Comparison of ENCODE assay signal across 7 cellular contexts in genomic region chr5:132473019-132473531, GRCh38. TPM values are rescaled to one million over a fixed set of nuclear protein-coding genes. Genes with fewer than 3 reads are reported as not detected.
DNase-seq lines count a peak whose midpoint lies in the region; ATAC-seq and TF ChIP-seq lines count a peak whose summit lies in the region.

No MANE protein-coding gene starts in this region.

- peaks cover 6% of the 10 kb centered on the region for H3K9me3 ChIP-seq in Caco-2

- H3K27me3 Mint-ChIP-seq in HFFc6 (ENCODE audit: insufficient read depth) (peaks cover 3% of the 10 kb centered on the region), Caco-2 (ENCODE audit: insufficient read depth, unreplicated experiment) (no peaks in the 10 kb centered on the region)

- H3K9me3 Mint-ChIP-seq in HFFc6 (no peaks in the 10 kb centered on the region), Caco-2 (ENCODE audit: unreplicated experiment) (no peaks in the 10 kb centered on the region)

- no peak overlapping the region for H3K4me3 ChIP-seq in Caco-2 (ENCODE audit: low read depth, low read length)

- POLR2A ChIA-PET in Caco-2 (lab: Charles Lee), result interaction anchor here (0.8 kb wide), 1 partner anchor 18 kb away, joined by 3 read pairs; the partner anchor contains the start of gene IRF1

- TF ChIP-seq CTCF in HFFc6 (IDR thresholded peaks at IDR 0.05) (no peak), Caco-2 (IDR thresholded peaks at IDR 0.05; ENCODE audit: insufficient read depth in 1 of 2, low read depth in 1 of 2, low read length in 1 of 2, severe bottlenecking in 1 of 2, unreplicated experiment in 1 of 2) (no peak)

- intact Hi-C loops in Caco-2 (cut with micrococcal nuclease; ENCODE audit: unreplicated experiment), result no loop called here

- CTCF ChIA-PET in Caco-2 (lab: Charles Lee), result no interaction called here

- H3K36me3 Mint-ChIP-seq in HFFc6 (ENCODE audit: low read depth) (no peaks in the 10 kb centered on the region), Caco-2 (ENCODE audit: insufficient read depth, unreplicated experiment) (peaks cover 14% of the 10 kb centered on the region)

- H3K27ac Mint-ChIP-seq in HFFc6, result no peak overlapping the region
- no peak overlapping the region for H3K27ac Mint-ChIP-seq in Caco-2 (ENCODE audit: unreplicated experiment)

- peak; percentile 78 for DNase-seq in activated T-helper 1 cell treated with Interleukin-2 at 50 U/mL for 16 hours (ENCODE audit: low read depth)
- peak; percentile 66 for DNase-seq in stimulated activated CD8-positive, alpha-beta memory T cell treated with anti-CD3 and anti-CD28 coated beads, Interleukin-12 subunit alpha, Interleukin-12 subunit beta, amount 100 ng/mL, for 1 hour (ENCODE audit: low read depth)
- DNase-seq in HFFc6, result no peak
- DNase-seq in AG08396 (ENCODE audit: low spot score), result no peak
- no peak for DNase-seq in Caco-2

- H3K36me3 ChIP-seq in Caco-2 (ENCODE audit: control insufficient read depth, insufficient read depth, low read length), result no peaks in the 10 kb centered on the region

- peaks cover 63% of the 10 kb centered on the region for H3K4me1 ChIP-seq in Caco-2

- H3K4me1 Mint-ChIP-seq in HFFc6 (ENCODE audit: low read depth) (peaks cover 25% of the 10 kb centered on the region), Caco-2 (ENCODE audit: low read depth, unreplicated experiment) (peaks cover 37% of the 10 kb centered on the region)

- no peaks in the 10 kb centered on the region for H3K27me3 ChIP-seq in Caco-2 (replicated peaks; ENCODE audit: control insufficient read depth, insufficient read depth, low read length)

- no TSS peak for BruUV-seq in Caco-2 (replicated peaks; lab: Mats Ljungman, UMichigan)

- ATAC-seq in GM19467 (IDR thresholded peaks at IDR 0.05; ENCODE audit: unreplicated experiment) (peak; percentile 72), HG03457 (IDR thresholded peaks at IDR 0.05; ENCODE audit: unreplicated experiment) (peak; percentile 66)

- H3K4me3 Mint-ChIP-seq in HFFc6 (no peak overlapping the region), Caco-2 (ENCODE audit: unreplicated experiment) (no peak overlapping the region)

RNA-seq across cellular contexts. Expression of gene IRF1, which starts 17.5 kb away (rescaled TPM):
- 10 to 100 TPM in 5 of 6 experiments, 1 to 10 TPM in 1; 9.8 to 19.7 (median 17.3) TPM for total RNA-seq in HFFc6 (2021; fragmentation: NEBNext Ultra II Directional; extraction: Animal tissue kit (Norgen Biotek cat#: 25700))
- total RNA-seq in Caco-2 (2022), result 16.0 and 16.8 TPM in 2 replicates

Comparison
In these comparisons a context has a peak if more than half of its experiments do, and no peak if none do; other contexts are left out.
1. DNase-seq: peak in activated T-helper 1 cell treated with Interleukin-2 at 50 U/mL for 16 hours (single experiment) and stimulated activated CD8-positive, alpha-beta memory T cell treated with anti-CD3 and anti-CD28 coated beads, Interleukin-12 subunit alpha, Interleukin-12 subunit beta, amount 100 ng/mL, for 1 hour (single experiment); none in HFFc6 (single experiment), AG08396 (single experiment) and Caco-2 (0 of 2).